In the genomic region with DNA sequence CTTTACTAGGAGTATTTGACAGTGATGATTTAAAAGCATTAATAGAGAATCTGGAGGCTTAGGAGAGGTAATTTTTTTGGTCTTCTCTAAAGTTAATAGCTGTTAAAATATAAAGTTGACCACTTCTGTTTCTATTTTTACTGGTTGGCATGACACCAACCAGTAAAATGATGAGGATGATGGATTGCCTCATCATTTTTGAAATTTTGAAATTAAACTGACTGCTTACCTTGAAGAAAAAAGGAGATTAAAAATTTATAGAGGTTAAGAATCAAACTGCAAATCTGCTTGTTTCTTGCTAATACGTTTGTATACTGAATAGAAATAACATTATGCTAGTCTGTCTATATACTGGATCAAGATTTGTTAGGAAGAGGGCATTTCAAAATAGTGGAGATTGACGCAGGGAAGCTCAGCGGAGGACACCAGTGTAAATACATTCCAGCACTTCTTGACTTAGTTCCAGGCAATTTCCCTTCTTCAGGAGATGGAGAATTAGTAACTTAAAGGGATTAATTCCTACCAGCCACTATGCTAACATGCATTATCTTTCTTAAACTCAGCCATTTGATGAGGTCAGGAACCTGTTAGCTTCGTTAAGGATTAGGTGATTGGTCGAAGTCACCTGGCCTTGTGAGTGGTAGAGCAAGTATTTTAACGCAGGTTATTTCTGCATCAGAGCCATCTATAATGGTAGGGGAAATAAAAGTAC, we compare ENCODE assay signal across 30 cellular contexts. TPM values are rescaled to one million over a fixed set of nuclear protein-coding genes. Genes with fewer than 3 reads are reported as not detected.
DNase-seq lines count a peak whose midpoint lies in the region; ATAC-seq and TF ChIP-seq lines count a peak whose summit lies in the region.
"Had no signal": no experiment of that assay in that cellular context is flagged by ENCODE, and none has a peak within 500 bp of the region (broad histone marks: within the 10 kb centered on the region; RNA-seq: fewer than 3 reads in every experiment).

No MANE protein-coding gene starts in this region.

- peaks cover 55% of the 10 kb centered on the region for H3K36me3 Mint-ChIP-seq in MCF 10A (ENCODE audit: insufficient read depth, unreplicated experiment)
- peaks cover 14% of the 10 kb centered on the region for H3K36me3 Mint-ChIP-seq in mesothelial cell of epicardium
- peaks cover 14 to 17% of the 10 kb centered on the region in 2 donors for H3K36me3 Mint-ChIP-seq in CD4-positive, alpha-beta memory T cell

- H4K20me1 ChIP-seq in mammary epithelial cell (ENCODE audit: insufficient read depth, low read length) = peaks cover 10% of the 10 kb centered on the region

- no peak for TF ChIP-seq EP300 in transverse colon (IDR thresholded peaks at IDR 0.05; ENCODE audit: low read depth)

- in situ Hi-C loops in mammary epithelial cell (cut with MboI; ENCODE audit: low sequenced_read_pairs in 2 of 2) = no loop called here
- in situ Hi-C loops in transverse colon (cut with MboI; ENCODE audit: low pct_ligation_motif_present in 1 of 4, low pct_unique_long_range_greater_than_20kb in 1 of 4, low sequenced_read_pairs in 3 of 4) = no loop called here

- H3K9me3 ChIP-seq in mammary epithelial cell (replicated peaks; ENCODE audit: insufficient read depth, low read length) (no peaks in the 10 kb centered on the region), transverse colon (no peaks in the 10 kb centered on the region), psoas muscle (no peaks in the 10 kb centered on the region)
- no peaks in the 10 kb centered on the region for H3K9me3 ChIP-seq in CD4-positive, alpha-beta memory T cell (ENCODE audit: control insufficient read depth in 1 of 2, low read length in 2 of 2)
- H3K9me3 ChIP-seq: SJSA1, spleen, suprapubic skin, vagina had no signal

- H3K27me3 Mint-ChIP-seq in MCF 10A (ENCODE audit: insufficient read depth, unreplicated experiment) (no peaks in the 10 kb centered on the region), mesothelial cell of epicardium (ENCODE audit: low read depth) (no peaks in the 10 kb centered on the region)
- no peaks in the 10 kb centered on the region for H3K27me3 Mint-ChIP-seq in CD4-positive, alpha-beta memory T cell
- H3K27me3 Mint-ChIP-seq: activated CD4-positive, alpha-beta T cell treated with anti-CD3 and anti-CD28 coated beads for 36 hours; activated naive CD4-positive, alpha-beta T cell treated with anti-CD3 and anti-CD28 coated beads, Interleukin-2, amount 10 ng/mL, durations not matched to agents 7 days and 5 days; memory B cell; stimulated activated memory B cell treated with anti-CD40 and anti-IgM and Interleukin-4, amounts not matched to agents 10 μg/mL and 1 μg/mL and 100 μg/mL, for 72 hours had no signal

- no peaks in the 10 kb centered on the region for H3K9me3 Mint-ChIP-seq in MCF 10A (ENCODE audit: unreplicated experiment)
- no peaks in the 10 kb centered on the region for H3K9me3 Mint-ChIP-seq in mesothelial cell of epicardium
- no peaks in the 10 kb centered on the region for H3K9me3 Mint-ChIP-seq in CD4-positive, alpha-beta memory T cell
- H3K9me3 Mint-ChIP-seq: activated naive CD4-positive, alpha-beta T cell treated with anti-CD3 and anti-CD28 coated beads, Interleukin-2, amount 10 ng/mL, durations not matched to agents 7 days and 5 days; activated T-helper 1 cell treated with anti-CD3 and anti-CD28 coated beads, Interleukin-12 subunit alpha, Interleukin-12 subunit beta, Interleukin-2, Interleukin-4 antibody, amounts not matched to agents 30 ng/mL and 10 ng/mL and 1 ng/mL, durations not matched to agents 14 hours and 24 hours and 36 hours; memory B cell; stimulated activated memory B cell treated with anti-CD40 and anti-IgM and Interleukin-4, amounts not matched to agents 10 μg/mL and 1 μg/mL and 100 μg/mL, for 72 hours had no signal

- H3K4me1 ChIP-seq in mammary epithelial cell (ENCODE audit: insufficient read depth, low read length) = peaks cover 20% of the 10 kb centered on the region
- H3K4me1 ChIP-seq in transverse colon = peaks cover 14 to 41% (median 30%) of the 10 kb centered on the region in 4 donors
- peaks cover 50% of the 10 kb centered on the region for H3K4me1 ChIP-seq in psoas muscle
- peaks cover 41% of the 10 kb centered on the region for H3K4me1 ChIP-seq in CD4-positive, alpha-beta memory T cell (ENCODE audit: insufficient read depth, low read length)
- H3K4me1 ChIP-seq: SJSA1 had no signal

- TF ChIP-seq CTCF in MCF 10A (IDR thresholded peaks at IDR 0.05; ENCODE audit: unreplicated experiment) (no peak), mammary epithelial cell (conservative IDR thresholded peaks at IDR 0.05 in 1 of 2, IDR thresholded peaks at IDR 0.05 in 1 of 2; ENCODE audit: extremely low read depth in 1 of 2, insufficient read depth in 1 of 2, low read depth in 1 of 2, low read length in 2 of 2) (no peak), mesothelial cell of epicardium (IDR thresholded peaks at IDR 0.05; ENCODE audit: unreplicated experiment) (no peak), transverse colon (IDR thresholded peaks at IDR 0.05) (no peak), psoas muscle (IDR thresholded peaks at IDR 0.05) (no peak), GM20000 (IDR thresholded peaks at IDR 0.05; ENCODE audit: extremely low read depth, missing control alignments) (no peak)

- BruUV-seq in MCF 10A (replicated peaks; lab: Mats Ljungman, UMichigan) (no TSS peak), mammary epithelial cell (replicated peaks; lab: Mats Ljungman, UMichigan) (no TSS peak)

- TF ChIP-seq POLR2A in transverse colon (IDR thresholded peaks at IDR 0.05) = no peak

- no peak overlapping the region for H3K4me3 ChIP-seq in mammary epithelial cell (replicated peaks in 1 of 3; ENCODE audit: insufficient read depth in 1 of 3, low read depth in 2 of 3, low read length in 3 of 3)
- no peak overlapping the region for H3K4me3 ChIP-seq in transverse colon
- no peak overlapping the region for H3K4me3 ChIP-seq in psoas muscle
- H3K4me3 ChIP-seq in CD4-positive, alpha-beta memory T cell (ENCODE audit: low read length in 2 of 2) = no peak overlapping the region
- H3K4me3 ChIP-seq: GM12878, SJSA1, spleen, suprapubic skin, vagina had no signal

- DNase-seq in MCF 10A (ENCODE audit: unreplicated experiment) (no peak), mammary epithelial cell (no peak), amniotic epithelial cell (ENCODE audit: low read depth) (peak; percentile 52), mesothelial cell of epicardium (ENCODE audit: low spot score in 2 of 2, unreplicated experiment in 2 of 2) (no peak), transverse colon (no peak), psoas muscle (no peak), GM20000 (ENCODE audit: low spot score) (no peak)
- DNase-seq in CD4-positive, alpha-beta memory T cell = no peak
- DNase-seq: ACHN; activated CD4-positive, alpha-beta T cell treated with anti-CD3 and anti-CD28 coated beads for 36 hours; activated naive CD4-positive, alpha-beta T cell treated with anti-CD3 and anti-CD28 coated beads, Interleukin-2, amount 10 ng/mL, durations not matched to agents 7 days and 5 days; COR-L47; dermis blood vessel endothelial cell; head of caudate nucleus; left cardiac atrium; NCI-H1417; NCI-H510A; NK-92 treated with Interleukin-12 subunit alpha and Interleukin-12 subunit beta, amount 100 ng/mL, for 24 hours; nucleus accumbens; retina; spleen; stimulated activated CD4-positive, alpha-beta T cell treated with anti-CD3 and anti-CD28 coated beads, Interleukin-2, amount 100 ng/mL, for 48 hours; T-helper 1 cell had no signal

- H3K9ac ChIP-seq in mammary epithelial cell (ENCODE audit: insufficient read depth, low read length) = no peak overlapping the region

- H3K4me2 ChIP-seq in mammary epithelial cell (ENCODE audit: insufficient read depth, low read depth, low read length) = no peak overlapping the region

- no peak overlapping the region for H2AFZ ChIP-seq in mammary epithelial cell (ENCODE audit: low read depth, low read length)

- dilution Hi-C loops in mammary epithelial cell (cut with HindIII; ENCODE audit: low sequenced_read_pairs) = no loop called here

- H3K36me3 ChIP-seq in mammary epithelial cell (ENCODE audit: insufficient read depth, low read length) = peaks cover 32% of the 10 kb centered on the region
- H3K36me3 ChIP-seq in transverse colon = peaks cover 0 to 13% (median 2%) of the 10 kb centered on the region in 4 donors
- peaks cover 3 to 27% of the 10 kb centered on the region in 2 donors for H3K36me3 ChIP-seq in psoas muscle (ENCODE audit: insufficient read depth in 1 of 2, low read depth in 1 of 2)
- H3K36me3 ChIP-seq in CD4-positive, alpha-beta memory T cell (ENCODE audit: insufficient read depth, low read length) = peaks cover 7% of the 10 kb centered on the region

- CTCF ChIA-PET in MCF 10A (lab: Yijun Ruan, JAX) (interaction anchor here (1.1 kb wide), 1 partner anchor 9 kb away, joined by 3 read pairs; no protein-coding TSS in a partner anchor), mammary epithelial cell (lab: Charles Lee; ENCODE audit: low non-redundant PET) (interaction anchor here (0.6 kb wide), 1 partner anchor 107 kb away, joined by 3 read pairs; no protein-coding TSS in a partner anchor)
- CTCF ChIA-PET in CD4-positive, alpha-beta memory T cell (lab: Charles Lee; ENCODE audit: partially characterized antibody) = interaction anchor here (1.6 kb wide), 1 partner anchor 19 kb away, joined by 6 read pairs; no protein-coding TSS in a partner anchor

- intact Hi-C loops in MCF 10A (cut with micrococcal nuclease) (no loop called here), mammary epithelial cell (cut with micrococcal nuclease) (no loop called here), transverse colon (cut with DNase I; ENCODE audit: low total_unique reads) (no loop called here), psoas muscle (cut with DNase I) (loop anchor here (5.0 to 10.0 kb wide), 2 partner anchors 35 to 352 kb away; a partner anchor contains a TSS)
- intact Hi-C loops in CD4-positive, alpha-beta memory T cell (cut with micrococcal nuclease) = loop anchor here (10.0 kb wide), 2 partner anchors 158 to 188 kb away; no protein-coding TSS in a partner anchor

- no peaks in the 10 kb centered on the region for H3K27me3 ChIP-seq in mammary epithelial cell (ENCODE audit: insufficient read depth, low read length)
- H3K27me3 ChIP-seq in transverse colon = no peaks in the 10 kb centered on the region
- H3K27me3 ChIP-seq in psoas muscle (ENCODE audit: insufficient read depth in 3 of 3, low read length in 2 of 3) = no peaks in the 10 kb centered on the region
- no peaks in the 10 kb centered on the region for H3K27me3 ChIP-seq in CD4-positive, alpha-beta memory T cell (ENCODE audit: insufficient read depth, low read length)
- H3K27me3 ChIP-seq: SJSA1, spleen, suprapubic skin, vagina had no signal

- H3K4me1 Mint-ChIP-seq in MCF 10A (ENCODE audit: insufficient read depth, unreplicated experiment) (peaks cover 21% of the 10 kb centered on the region), mesothelial cell of epicardium (peaks cover 27% of the 10 kb centered on the region)
- peaks cover 40 to 66% (median 52%) of the 10 kb centered on the region in 4 donors for H3K4me1 Mint-ChIP-seq in CD4-positive, alpha-beta memory T cell

- POLR2A ChIA-PET in MCF 10A (lab: Yijun Ruan, JAX) = interaction anchor here (0.9 to 2.2 kb wide), 2 partner anchors 19 to 87 kb away, joined by 3 to 8 read pairs; no protein-coding TSS in a partner anchor
- POLR2A ChIA-PET in CD4-positive, alpha-beta memory T cell (lab: Charles Lee; ENCODE audit: partially characterized antibody) = interaction anchor here (1.2 kb wide), 1 partner anchor 19 kb away, joined by 4 read pairs; no protein-coding TSS in a partner anchor

- H3K27ac Mint-ChIP-seq in MCF 10A (ENCODE audit: low read depth, unreplicated experiment) = peak overlapping the region; percentile 49
- peak overlapping the region; percentile 44 for H3K27ac Mint-ChIP-seq in mesothelial cell of epicardium
- H3K27ac Mint-ChIP-seq in CD4-positive, alpha-beta memory T cell = peak overlapping the region in 2 of 7 donors; percentile 16 to 29
- H3K27ac Mint-ChIP-seq: activated CD4-positive, alpha-beta T cell treated with anti-CD3 and anti-CD28 coated beads for 36 hours; activated naive CD4-positive, alpha-beta T cell treated with anti-CD3 and anti-CD28 coated beads, Interleukin-2, amount 10 ng/mL, durations not matched to agents 7 days and 5 days; activated T-helper 1 cell treated with anti-CD3 and anti-CD28 coated beads, Interleukin-12 subunit alpha, Interleukin-12 subunit beta, Interleukin-2, Interleukin-4 antibody, amounts not matched to agents 30 ng/mL and 10 ng/mL and 1 ng/mL, durations not matched to agents 14 hours and 24 hours and 36 hours; memory B cell; stimulated activated memory B cell treated with anti-CD40 and anti-IgM and Interleukin-4, amounts not matched to agents 10 μg/mL and 1 μg/mL and 100 μg/mL, for 72 hours had no signal

- H3K27ac ChIP-seq in mammary epithelial cell (ENCODE audit: insufficient read depth, low read depth, low read length) (no peak overlapping the region), transverse colon (peak overlapping the region in 3 of 4 donors; percentile 3 to 25 (median 9)), psoas muscle (no peak overlapping the region)
- H3K27ac ChIP-seq in CD4-positive, alpha-beta memory T cell (ENCODE audit: low read depth, low read length) = no peak overlapping the region
- H3K27ac ChIP-seq: SJSA1, spleen, suprapubic skin, vagina had no signal

- 97% methylated on average over 6 of the region's 6 CpGs for WGBS in mammary epithelial cell (ENCODE audit: low coverage, missing lambda C conversion rate)
- WGBS in transverse colon (ENCODE audit: low coverage in 1 of 2), 2 donors = 75 to 78% methylated on average over 6 of the region's 6 CpGs
- WGBS in psoas muscle, 3 donors = 73 to 87% (median 80%) methylated on average over 6 of the region's 6 CpGs

- ATAC-seq in psoas muscle = no peak
- ATAC-seq: activated CD4-positive, alpha-beta T cell treated with anti-CD3 and anti-CD28 coated beads for 36 hours; GM12878; left cardiac atrium; stimulated activated memory B cell treated with anti-CD40 and anti-IgM and Interleukin-4, amounts not matched to agents 10 μg/mL and 1 μg/mL and 100 μg/mL, for 72 hours had no signal

- peaks cover 96% of the 10 kb centered on the region for H3K79me2 ChIP-seq in mammary epithelial cell (ENCODE audit: insufficient read depth, low read length)

- H3K4me3 Mint-ChIP-seq in MCF 10A (ENCODE audit: unreplicated experiment) (no peak overlapping the region), mesothelial cell of epicardium (no peak overlapping the region)
- H3K4me3 Mint-ChIP-seq in CD4-positive, alpha-beta memory T cell = no peak overlapping the region
- H3K4me3 Mint-ChIP-seq: activated CD4-positive, alpha-beta T cell treated with anti-CD3 and anti-CD28 coated beads for 36 hours; activated naive CD4-positive, alpha-beta T cell treated with anti-CD3 and anti-CD28 coated beads, Interleukin-2, amount 10 ng/mL, durations not matched to agents 7 days and 5 days; activated T-helper 1 cell treated with anti-CD3 and anti-CD28 coated beads, Interleukin-12 subunit alpha, Interleukin-12 subunit beta, Interleukin-2, Interleukin-4 antibody, amounts not matched to agents 30 ng/mL and 10 ng/mL and 1 ng/mL, durations not matched to agents 14 hours and 24 hours and 36 hours; memory B cell; stimulated activated memory B cell treated with anti-CD40 and anti-IgM and Interleukin-4, amounts not matched to agents 10 μg/mL and 1 μg/mL and 100 μg/mL, for 72 hours had no signal

RNA-seq across cellular contexts. Expression of gene EID3, which starts 3.6 kb away (rescaled TPM):
- total RNA-seq in MCF 10A (2022) = 1.6 and 3.0 TPM in 2 replicates
- 1 to 10 TPM; 5.3 to 6.3 TPM for total RNA-seq in mammary epithelial cell
- 0.95 TPM for polyA plus RNA-seq in mammary epithelial cell
- polyA minus RNA-seq in mammary epithelial cell = not detected
- total RNA-seq in mesothelial cell of epicardium = 4.5 to 5.7 TPM (median 5.6 TPM) in 3 replicates
- 10 to 100 TPM in 2 of 4 donors, 1 to 10 TPM in 2; 4.9 to 50.0 (median 14.3) TPM for total RNA-seq in transverse colon
- 1 to 10 TPM in 1 of 4 donors, under 1 TPM in 3; 0.94 to 1.3 (median 0.99) TPM for total RNA-seq in psoas muscle
- polyA plus RNA-seq in psoas muscle = under 1 TPM; 0.28 to 0.95 (median 0.56) TPM
- 1 to 10 TPM; 9.4 to 9.9 TPM for total RNA-seq in CD4-positive, alpha-beta memory T cell
- polyA plus RNA-seq in CD4-positive, alpha-beta memory T cell = 10 to 100 TPM; 12.7 to 15.6 TPM

Comparison
In these comparisons a context has a peak if more than half of its experiments do, and no peak if none do; other contexts are left out.
1. H3K27ac ChIP-seq: peak in transverse colon (3 of 4); none in mammary epithelial cell (single experiment), psoas muscle (single experiment) and CD4-positive, alpha-beta memory T cell (single experiment).
2. intact Hi-C loops: an anchor here in psoas muscle (5.0 to 10.0 kb wide) and CD4-positive, alpha-beta memory T cell (10.0 kb wide); none called in MCF 10A, mammary epithelial cell and transverse colon.